ENCODE assay signal across 18 cellular contexts in the genomic region with DNA sequence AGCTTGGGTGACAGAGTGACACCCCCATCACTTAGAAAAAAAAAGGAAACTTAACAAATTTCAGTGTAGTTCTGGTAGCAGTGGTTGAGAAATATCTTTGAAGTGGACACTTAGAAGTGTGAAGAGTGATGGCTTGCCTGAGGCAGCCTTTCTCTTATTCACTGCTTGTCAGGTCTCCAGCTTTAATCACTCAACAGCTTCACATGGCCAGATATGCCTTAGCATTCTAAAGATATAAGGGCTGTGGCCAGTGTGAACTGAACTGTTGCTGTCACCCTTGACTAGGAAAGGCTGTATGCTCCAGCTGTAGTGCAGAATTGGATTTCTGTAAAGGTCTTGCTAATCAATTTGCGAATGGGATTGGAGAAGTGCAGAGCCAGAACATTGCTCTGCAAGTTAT.
DNase-seq lines count a peak whose midpoint lies in the region; ATAC-seq and TF ChIP-seq lines count a peak whose summit lies in the region.
"Had no signal": no experiment of that assay in that cellular context is flagged by ENCODE, and none has a peak within 500 bp of the region (broad histone marks: within the 10 kb centered on the region; RNA-seq: fewer than 3 reads in every experiment).

No MANE protein-coding gene starts in this region.

- no peak for DNase-seq in Right ventricle myocardium inferior (ENCODE audit: missing footprints)
- DNase-seq in cardiac septum (ENCODE audit: low spot score), result no peak
- DNase-seq in M059J (ENCODE audit: low read depth), result peak; percentile 7
- no peak for DNase-seq in heart left ventricle
- no peak for DNase-seq in activated T-cell treated with anti-CD3 and anti-CD28 coated beads, Interleukin-2, amount 50 U/mL, for 4 hours
- DNase-seq in T-helper 1 cell, result no peak
- DNase-seq: Caco-2; CD4-positive, alpha-beta T cell; KG1; NCI-H1417 treated with DMSO at 0.1 percent for 48 hours; NCI-H1930; NCI-H2171; NCI-H526; SHP77 had no signal

- TF ChIP-seq POLR2A in heart left ventricle (IDR thresholded peaks at IDR 0.05), result no peak

- intact Hi-C loops in Right ventricle myocardium inferior (cut with DNase I) (no loop called here), cardiac septum (cut with DNase I) (no loop called here), heart left ventricle (cut with DNase I) (no loop called here)

- ATAC-seq in Right ventricle myocardium inferior (peak; percentile 83), heart left ventricle (peak in 3 of 4 donors; percentile 85 to 92 (median 86)), GM21367 (IDR thresholded peaks at IDR 0.05; ENCODE audit: unreplicated experiment) (no peak)
- ATAC-seq in activated T-cell treated with anti-CD3 and anti-CD28 coated beads, Interleukin-2, amount 50 U/mL, for 4 hours, result no peak
- ATAC-seq: GM12878, Panc1 had no signal

- TF ChIP-seq CTCF in heart left ventricle (IDR thresholded peaks at IDR 0.05) (no peak), nephron (IDR thresholded peaks at IDR 0.05; ENCODE audit: unreplicated experiment in 3 of 3) (no peak)

- H3K4me1 ChIP-seq in heart left ventricle, result peaks cover 0 to 32% (median 10%) of the 10 kb centered on the region in 12 donors
- H3K4me1 ChIP-seq: Caco-2 had no signal

- no peaks in the 10 kb centered on the region for H3K9me3 ChIP-seq in heart left ventricle
- H3K9me3 ChIP-seq: Caco-2 had no signal

- peaks cover 19% of the 10 kb centered on the region for H3K36me3 Mint-ChIP-seq in nephron (ENCODE audit: low read depth)
- peaks cover 12% of the 10 kb centered on the region for H3K36me3 Mint-ChIP-seq in activated T-cell treated with anti-CD3 and anti-CD28 coated beads, Interleukin-2, amount 50 U/mL, for 4 hours (ENCODE audit: insufficient read depth)

- H3K4me1 Mint-ChIP-seq in nephron, result peaks cover 56% of the 10 kb centered on the region
- H3K4me1 Mint-ChIP-seq in activated T-cell treated with anti-CD3 and anti-CD28 coated beads, Interleukin-2, amount 50 U/mL, for 4 hours (ENCODE audit: low read depth), result no peaks in the 10 kb centered on the region

- H3K27me3 ChIP-seq in heart left ventricle, result no peaks in the 10 kb centered on the region

- no peak overlapping the region for H3K4me3 ChIP-seq in heart left ventricle
- H3K4me3 ChIP-seq: GM12878 had no signal

- H3K9me3 Mint-ChIP-seq in nephron, result no peaks in the 10 kb centered on the region
- H3K9me3 Mint-ChIP-seq in activated T-cell treated with anti-CD3 and anti-CD28 coated beads, Interleukin-2, amount 50 U/mL, for 4 hours, result no peaks in the 10 kb centered on the region
- H3K9me3 Mint-ChIP-seq: CD4-positive, alpha-beta T cell had no signal

- H3K27me3 Mint-ChIP-seq in nephron (ENCODE audit: low read depth), result no peaks in the 10 kb centered on the region
- H3K27me3 Mint-ChIP-seq in activated T-cell treated with anti-CD3 and anti-CD28 coated beads, Interleukin-2, amount 50 U/mL, for 4 hours (ENCODE audit: low read depth), result no peaks in the 10 kb centered on the region
- H3K27me3 Mint-ChIP-seq: CD4-positive, alpha-beta T cell had no signal

- no peaks in the 10 kb centered on the region for H3K36me3 ChIP-seq in heart left ventricle

- H3K4me3 Mint-ChIP-seq in nephron, result no peak overlapping the region
- H3K4me3 Mint-ChIP-seq in activated T-cell treated with anti-CD3 and anti-CD28 coated beads, Interleukin-2, amount 50 U/mL, for 4 hours, result no peak overlapping the region
- H3K4me3 Mint-ChIP-seq: CD4-positive, alpha-beta T cell had no signal

- 26 to 53% (median 43%) methylated on average over 1 of the region's 1 CpG for WGBS in heart left ventricle, 4 donors

- H3K27ac ChIP-seq in heart left ventricle, result no peak overlapping the region

- H3K27ac Mint-ChIP-seq in nephron, result peak overlapping the region; percentile 78 to 81 (median 81)
- H3K27ac Mint-ChIP-seq: CD4-positive, alpha-beta T cell had no signal

Comparison
In these comparisons a context has a peak if more than half of its experiments do, and no peak if none do; other contexts are left out.
1. ATAC-seq: peak in Right ventricle myocardium inferior (single experiment) and heart left ventricle (3 of 4); none in activated T-cell treated with anti-CD3 and anti-CD28 coated beads, Interleukin-2, amount 50 U/mL, for 4 hours (0 of 2) and GM21367 (single experiment).